In the genomic region with DNA sequence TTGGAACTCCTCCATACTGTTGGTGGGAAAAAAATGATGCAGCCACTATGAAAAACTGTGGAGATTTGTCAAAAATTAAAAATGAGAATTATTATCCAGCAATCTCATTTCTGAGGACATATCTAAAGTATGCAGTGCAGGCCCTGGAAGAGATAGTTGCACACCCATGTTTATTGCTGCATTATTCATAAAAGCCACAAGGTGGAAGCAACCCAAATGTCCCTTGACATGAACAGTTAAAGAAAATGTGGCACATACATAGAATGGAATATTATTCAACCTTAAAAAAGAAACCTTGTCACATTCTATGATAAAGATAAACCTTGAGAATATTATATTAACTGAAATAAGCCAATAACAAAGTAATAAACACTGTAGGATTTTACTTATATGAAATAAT, we compare ENCODE assay signal across 8 cellular contexts.
DNase-seq lines count a peak whose midpoint lies in the region; ATAC-seq, FAIRE-seq and TF ChIP-seq lines count a peak whose summit lies in the region.

No MANE protein-coding gene starts in this region.

- H3K4me1 Mint-ChIP-seq in T-helper 17 cell, result no peaks in the 10 kb centered on the region

- TF ChIP-seq POLR2A in spleen (IDR thresholded peaks at IDR 0.05), result no peak

- intact Hi-C loops in spleen (cut with DNase I; ENCODE audit: low total_unique reads), result no loop called here

- ATAC-seq in T-helper 17 cell, result no peak

- peak; percentile 78 for FAIRE-seq in GM19239 (lab: Jason Lieb, UNC)

- no peak overlapping the region for H3K27ac ChIP-seq in spleen

- H3K4me3 Mint-ChIP-seq in T-helper 17 cell, result no peak overlapping the region

- H3K27ac Mint-ChIP-seq in T-helper 17 cell, result no peak overlapping the region

- no peaks in the 10 kb centered on the region for H3K4me1 ChIP-seq in spleen

- no peaks in the 10 kb centered on the region for H3K27me3 ChIP-seq in spleen (replicated peaks in 1 of 7)

- no peaks in the 10 kb centered on the region for H3K36me3 ChIP-seq in spleen

- H3K4me3 ChIP-seq in epithelial cell of esophagus (ENCODE audit: low read length), result no peak overlapping the region
- no peak overlapping the region for H3K4me3 ChIP-seq in spleen

- H3K27me3 Mint-ChIP-seq in T-helper 17 cell, result peaks cover 12% of the 10 kb centered on the region

- DNase-seq in AML-193 (lab: John Stamatoyannopoulos, UW), result peak; percentile 7 to 56
- DNase-seq in GM19239 (ENCODE audit: insufficient read length, low spot score), result no peak
- peak; percentile 32 for DNase-seq in LoVo (ENCODE audit: low spot score)
- peak; percentile 52 for DNase-seq in epithelial cell of esophagus (ENCODE audit: low read depth)
- DNase-seq in cerebellar nuclear complex (lab: John Stamatoyannopoulos, UW), result no peak
- no peak for DNase-seq in spleen
- no peak for DNase-seq in effector CD4-positive, alpha-beta T cell
- DNase-seq in T-helper 17 cell, result no peak

- no peaks in the 10 kb centered on the region for H3K36me3 Mint-ChIP-seq in T-helper 17 cell (ENCODE audit: low read depth)

- TF ChIP-seq CTCF in epithelial cell of esophagus (IDR thresholded peaks at IDR 0.05; ENCODE audit: insufficient read depth, low read depth, low read length, missing control alignments) (peak; percentile 65), spleen (IDR thresholded peaks at IDR 0.05 in 8 of 11, conservative IDR thresholded peaks at IDR 0.05 in 3 of 11) (peak in 1 of 11 experiments; percentile 16)

- H3K9me3 ChIP-seq in spleen, result no peaks in the 10 kb centered on the region
- H3K9me3 ChIP-seq in T-helper 17 cell (ENCODE audit: control insufficient read depth, low read length, poor library complexity, severe bottlenecking), result no peaks in the 10 kb centered on the region

Comparison
In these comparisons a context has a peak if more than half of its experiments do, and no peak if none do; other contexts are left out.
1. DNase-seq: peak in AML-193 (2 of 2), LoVo (single experiment) and epithelial cell of esophagus (single experiment); none in GM19239 (single experiment), cerebellar nuclear complex (0 of 2), spleen (single experiment), effector CD4-positive, alpha-beta T cell (single experiment) and T-helper 17 cell (0 of 3).